ENCODE assay signal across 8 cellular contexts in genomic region chr19:8413593-8413923, GRCh38. TPM values are rescaled to one million over a fixed set of nuclear protein-coding genes. Genes with fewer than 3 reads are reported as not detected.
DNase-seq lines count a peak whose midpoint lies in the region; ATAC-seq and TF ChIP-seq lines count a peak whose summit lies in the region.

No MANE protein-coding gene starts in this region.

- H3K4me1 Mint-ChIP-seq in activated CD4-positive, alpha-beta T cell treated with anti-CD3 and anti-CD28 coated beads, Interleukin-2, amount 10 ng/mL, durations not matched to agents 7 days and 5 days = peaks cover 13% of the 10 kb centered on the region
- peaks cover 8% of the 10 kb centered on the region for H3K4me1 Mint-ChIP-seq in activated naive CD8-positive, alpha-beta T cell (ENCODE audit: low read depth)

- CTCF ChIA-PET in activated CD4-positive, alpha-beta T cell treated with anti-CD3 and anti-CD28 coated beads, Interleukin-2, amount 10 ng/mL, durations not matched to agents 7 days and 5 days (lab: Charles Lee) = interaction anchor here (0.5 to 4.8 kb wide), 27 partner anchors 11 to 1961 kb away, joined by 3 to 34 read pairs (median 4); partner anchors contain the start of genes HNRNPM and RAB11B

- H3K4me3 Mint-ChIP-seq in activated CD4-positive, alpha-beta T cell treated with anti-CD3 and anti-CD28 coated beads, Interleukin-2, amount 10 ng/mL, durations not matched to agents 7 days and 5 days = peak overlapping the region; percentile 67
- peak overlapping the region; percentile 77 for H3K4me3 Mint-ChIP-seq in activated naive CD8-positive, alpha-beta T cell

- H3K36me3 Mint-ChIP-seq in activated CD4-positive, alpha-beta T cell treated with anti-CD3 and anti-CD28 coated beads, Interleukin-2, amount 10 ng/mL, durations not matched to agents 7 days and 5 days (ENCODE audit: low read depth) = no peaks in the 10 kb centered on the region
- no peaks in the 10 kb centered on the region for H3K36me3 Mint-ChIP-seq in activated naive CD8-positive, alpha-beta T cell

- ATAC-seq in left lung (no peak), HG02884 (IDR thresholded peaks at IDR 0.05; ENCODE audit: unreplicated experiment) (no peak)

- H3K27me3 ChIP-seq in left lung (no peaks in the 10 kb centered on the region), thymus (ENCODE audit: control insufficient read depth, insufficient read depth) (no peaks in the 10 kb centered on the region)

- POLR2A ChIA-PET in activated CD4-positive, alpha-beta T cell treated with anti-CD3 and anti-CD28 coated beads, Interleukin-2, amount 10 ng/mL, durations not matched to agents 7 days and 5 days (lab: Charles Lee) = interaction anchor here (1.0 kb wide), 1 partner anchor 31 kb away, joined by 4 read pairs; the partner anchor contains the start of gene HNRNPM

- 19% methylated on average over 7 of the region's 7 CpGs for WGBS in thymus

- no peaks in the 10 kb centered on the region for H3K9me3 ChIP-seq in left lung
- H3K9me3 ChIP-seq in thymus (ENCODE audit: control insufficient read depth) = no peaks in the 10 kb centered on the region

- H3K27ac Mint-ChIP-seq in activated CD4-positive, alpha-beta T cell treated with anti-CD3 and anti-CD28 coated beads, Interleukin-2, amount 10 ng/mL, durations not matched to agents 7 days and 5 days = peak overlapping the region; percentile 77
- H3K27ac Mint-ChIP-seq in activated naive CD8-positive, alpha-beta T cell = no peak overlapping the region

- intact Hi-C loops in left lung (cut with DNase I) = no loop called here

- H3K27ac ChIP-seq in left lung (peak overlapping the region in 1 of 2 donors; percentile 80), thymus (ENCODE audit: low read depth) (no peak overlapping the region)

- no peaks in the 10 kb centered on the region for H3K36me3 ChIP-seq in left lung
- H3K36me3 ChIP-seq in thymus (ENCODE audit: control insufficient read depth, insufficient read depth) = peaks cover 2% of the 10 kb centered on the region

- peak; percentile 10 for DNase-seq in activated CD4-positive, alpha-beta T cell treated with anti-CD3 and anti-CD28 coated beads, Interleukin-2, amount 10 ng/mL, durations not matched to agents 7 days and 5 days
- no peak for DNase-seq in activated CD4-positive, alpha-beta T cell treated with anti-CD3 and anti-CD28 coated beads for 48 hours
- no peak for DNase-seq in left lung
- no peak for DNase-seq in NK-92 (lab: John Stamatoyannopoulos, UW; ENCODE audit: unreplicated experiment)
- DNase-seq in NOMO-1 treated with DMSO at 0.1 percent for 48 hours (lab: John Stamatoyannopoulos, UW; ENCODE audit: unreplicated experiment) = no peak

- peaks cover 5 to 50% of the 10 kb centered on the region in 2 donors for H3K4me1 ChIP-seq in left lung
- H3K4me1 ChIP-seq in thymus (ENCODE audit: control insufficient read depth, insufficient read depth, low read length) = peaks cover 4% of the 10 kb centered on the region

- no peaks in the 10 kb centered on the region for H3K27me3 Mint-ChIP-seq in activated CD4-positive, alpha-beta T cell treated with anti-CD3 and anti-CD28 coated beads, Interleukin-2, amount 10 ng/mL, durations not matched to agents 7 days and 5 days
- H3K27me3 Mint-ChIP-seq in activated naive CD8-positive, alpha-beta T cell = no peaks in the 10 kb centered on the region

- H3K4me3 ChIP-seq in left lung = peak overlapping the region; percentile 81 to 90
- peak overlapping the region; percentile 84 for H3K4me3 ChIP-seq in thymus (ENCODE audit: low read length)

- TF ChIP-seq CTCF in left lung (IDR thresholded peaks at IDR 0.05) = no peak

- no peaks in the 10 kb centered on the region for H3K9me3 Mint-ChIP-seq in activated CD4-positive, alpha-beta T cell treated with anti-CD3 and anti-CD28 coated beads, Interleukin-2, amount 10 ng/mL, durations not matched to agents 7 days and 5 days
- no peaks in the 10 kb centered on the region for H3K9me3 Mint-ChIP-seq in activated naive CD8-positive, alpha-beta T cell (ENCODE audit: low read depth)

RNA-seq across cellular contexts. Expression of gene MARCHF2, which starts 0.5 kb away (rescaled TPM):
- total RNA-seq in activated CD4-positive, alpha-beta T cell treated with anti-CD3 and anti-CD28 coated beads, Interleukin-2, amount 10 ng/mL, durations not matched to agents 7 days and 5 days = 10 to 100 TPM; 26.4 to 29.0 TPM
- total RNA-seq in left lung = 10 to 100 TPM; 46.5 to 54.6 TPM
- polyA plus RNA-seq in thymus = 30.7 TPM

RNA-seq across cellular contexts. Expression of gene RAB11B, which starts 23.4 kb away (rescaled TPM):
- total RNA-seq in activated CD4-positive, alpha-beta T cell treated with anti-CD3 and anti-CD28 coated beads, Interleukin-2, amount 10 ng/mL, durations not matched to agents 7 days and 5 days = 100 to 1,000 TPM; 104 to 107 TPM
- 100 to 1,000 TPM in 1 of 2 donors, 10 to 100 TPM in 1; 91.6 to 116 TPM for total RNA-seq in left lung
- polyA plus RNA-seq in thymus = 81.9 TPM

RNA-seq across cellular contexts. Expression of gene HNRNPM, which starts 31.2 kb away (rescaled TPM):
- 100 to 1,000 TPM; 248 to 265 TPM for total RNA-seq in activated CD4-positive, alpha-beta T cell treated with anti-CD3 and anti-CD28 coated beads, Interleukin-2, amount 10 ng/mL, durations not matched to agents 7 days and 5 days
- 100 to 1,000 TPM; 121 to 163 TPM for total RNA-seq in left lung
- 123 TPM for polyA plus RNA-seq in thymus

RNA-seq across cellular contexts. Expression of gene ANGPTL4, which starts 49.6 kb away (rescaled TPM):
- not detected for total RNA-seq in activated CD4-positive, alpha-beta T cell treated with anti-CD3 and anti-CD28 coated beads, Interleukin-2, amount 10 ng/mL, durations not matched to agents 7 days and 5 days
- total RNA-seq in left lung = 10 to 100 TPM in 1 of 2 donors, 1 to 10 TPM in 1; 2.5 to 24.8 TPM
- polyA plus RNA-seq in thymus = 14.4 TPM
